36 cellular contexts compared by ENCODE assay signal in the genomic region with DNA sequence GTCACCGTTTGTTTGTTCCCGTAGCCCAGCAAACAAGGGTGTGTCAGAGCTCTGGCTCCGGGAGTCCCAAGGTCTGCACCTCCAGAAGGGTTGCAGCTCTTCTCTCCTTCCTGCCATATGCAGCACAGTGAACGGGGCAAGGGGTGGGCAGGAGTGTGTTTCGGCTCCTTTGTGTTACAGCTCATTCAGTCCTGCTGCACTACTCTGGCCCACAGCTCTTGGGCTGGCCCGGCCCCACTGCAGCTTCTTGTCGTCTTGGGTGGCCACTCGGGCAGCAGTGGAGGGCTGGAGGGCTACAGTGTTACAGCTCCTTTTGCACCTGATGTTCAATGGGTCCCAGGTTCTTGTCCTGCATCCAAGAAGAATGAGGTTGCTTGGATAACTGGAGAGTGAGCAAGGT.
DNase-seq lines count a peak whose midpoint lies in the region; ATAC-seq, FAIRE-seq and TF ChIP-seq lines count a peak whose summit lies in the region.
"Had no signal": no experiment of that assay in that cellular context is flagged by ENCODE, and none has a peak within 500 bp of the region (broad histone marks: within the 10 kb centered on the region; RNA-seq: fewer than 3 reads in every experiment).

No MANE protein-coding gene starts in this region.

- H4K5ac ChIP-seq in H1 (ENCODE audit: insufficient read length, low read depth, low read length) = no peak overlapping the region

- no peak overlapping the region for H3K56ac ChIP-seq in H1 (replicated peaks; ENCODE audit: insufficient read length, low read depth, low read length)

- no peak for TF ChIP-seq POLR2A in H1 (IDR thresholded peaks at IDR 0.05; ENCODE audit: control extremely low read depth in 1 of 2, low read depth in 2 of 2, low read length in 2 of 2)

- no peak overlapping the region for H2BK20ac ChIP-seq in H1 (ENCODE audit: low read length)

- CTCF ChIA-PET in H1 (lab: Charles Lee; ENCODE audit: partially characterized antibody) = no interaction called here
- CTCF ChIA-PET in Calu3 (lab: Charles Lee) = no interaction called here

- no peaks in the 10 kb centered on the region for H3K9me3 ChIP-seq in H1 (ENCODE audit: insufficient read depth in 2 of 2, low read depth in 1 of 2, low read length in 1 of 2)
- H3K9me3 ChIP-seq: A549, BE2C, BLaER1, Caco-2 had no signal

- H3K4ac ChIP-seq in H1 (replicated peaks; ENCODE audit: insufficient read length, low read depth, low read length) = no peak overlapping the region

- H3K4me1 ChIP-seq in H1 (replicated peaks in 1 of 4; ENCODE audit: control insufficient read depth in 3 of 4, insufficient read depth in 4 of 4, low read length in 3 of 4) = no peaks in the 10 kb centered on the region
- H3K4me1 ChIP-seq: A549, BE2C, BLaER1, Caco-2 had no signal

- POLR2A ChIA-PET in H1 (lab: Charles Lee; ENCODE audit: partially characterized antibody) = no interaction called here

- no peak for FAIRE-seq in H1 (lab: Jason Lieb, UNC)
- FAIRE-seq: A204.1, A549, D721Med had no signal

- TF ChIP-seq CTCF in chondrocyte (IDR thresholded peaks at IDR 0.05) = no peak
- TF ChIP-seq CTCF in H1 (IDR thresholded peaks at IDR 0.05; ENCODE audit: control extremely low read depth in 1 of 3, insufficient read depth in 1 of 3, low read depth in 1 of 3, low read length in 3 of 3) = no peak
- TF ChIP-seq CTCF in Calu3 (IDR thresholded peaks at IDR 0.05; ENCODE audit: unreplicated experiment) = no peak

- no peak overlapping the region for H3K18ac ChIP-seq in H1 (ENCODE audit: extremely low read depth, low read length)

- H3K36me3 ChIP-seq in H1 (ENCODE audit: control insufficient read depth in 2 of 4, insufficient read depth in 4 of 4, low read length in 3 of 4) = no peaks in the 10 kb centered on the region
- H3K36me3 ChIP-seq: BE2C; BLaER1; BLaER1 treated with 17β-estradiol and CSF1 and Interleukin-3, amounts not matched to agents 10 nM and 100 nM had no signal

- no peak overlapping the region for H3K14ac ChIP-seq in H1 (ENCODE audit: insufficient read length)

- no peak overlapping the region for H2BK12ac ChIP-seq in H1 (ENCODE audit: low read depth, low read length)

- H3K36me3 Mint-ChIP-seq in chondrocyte (ENCODE audit: low read depth) (no peaks in the 10 kb centered on the region), Calu3 (ENCODE audit: insufficient read depth, unreplicated experiment) (no peaks in the 10 kb centered on the region)
- no peaks in the 10 kb centered on the region for H3K36me3 Mint-ChIP-seq in stimulated activated naive B cell treated with anti-CD40 and anti-IgM and Interleukin-4, amounts not matched to agents 10 μg/mL and 1 μg/mL and 100 μg/mL, for 72 hours
- H3K36me3 Mint-ChIP-seq: CD14-positive monocyte; CD4-positive, alpha-beta memory T cell; CD4-positive, CD25-positive, alpha-beta regulatory T cell; CD8-positive, alpha-beta memory T cell; CD8-positive, alpha-beta T cell had no signal

- H3K4me2 ChIP-seq in H1 (ENCODE audit: insufficient read depth in 1 of 2, low read depth in 2 of 2, low read length in 2 of 2) = no peak overlapping the region
- H3K4me2 ChIP-seq: A549; BLaER1; BLaER1 treated with 17β-estradiol and CSF1 and Interleukin-3, amounts not matched to agents 10 nM and 100 nM had no signal

- H4K8ac ChIP-seq in H1 (ENCODE audit: extremely low read depth, insufficient read depth, low read length) = no peak overlapping the region

- intact Hi-C loops in Right ventricle myocardium inferior (cut with DNase I) (no loop called here), left cardiac atrium (cut with DNase I) (no loop called here), Calu3 (cut with micrococcal nuclease; ENCODE audit: unreplicated experiment) (no loop called here)

- BruUV-seq in Calu3 (replicated peaks; lab: Mats Ljungman, UMichigan) = no TSS peak

- no peaks in the 10 kb centered on the region for H3K79me2 ChIP-seq in H1 (ENCODE audit: control insufficient read depth in 1 of 2, insufficient read depth in 2 of 2, low read length in 2 of 2)

- no peak for TF ChIP-seq RAD21 in H1 (IDR thresholded peaks at IDR 0.05 in 1 of 2, conservative IDR thresholded peaks at IDR 0.05 in 1 of 2; ENCODE audit: low read depth in 2 of 2, low read length in 2 of 2)

- H3K23me2 ChIP-seq in H1 (ENCODE audit: low read depth, low read length) = no peaks in the 10 kb centered on the region

- no peak overlapping the region for H3K9ac ChIP-seq in H1 (replicated peaks in 1 of 4; ENCODE audit: extremely low read depth in 1 of 4, low read depth in 3 of 4, low read length in 3 of 4)
- H3K9ac ChIP-seq: BLaER1; BLaER1 treated with 17β-estradiol and CSF1 and Interleukin-3, amounts not matched to agents 10 nM and 100 nM had no signal

- H3K27ac ChIP-seq in H1 (ENCODE audit: low read depth, low read length) = no peak overlapping the region
- H3K27ac ChIP-seq: 22Rv1; A549; BLaER1; BLaER1 treated with 17β-estradiol and CSF1 and Interleukin-3, amounts not matched to agents 10 nM and 100 nM; C4-2B had no signal

- H3K9me3 Mint-ChIP-seq in chondrocyte (ENCODE audit: low read depth) = no peaks in the 10 kb centered on the region
- peaks cover 0 to 3% of the 10 kb centered on the region in 2 donors for H3K9me3 Mint-ChIP-seq in stimulated activated naive B cell treated with anti-CD40 and anti-IgM and Interleukin-4, amounts not matched to agents 10 μg/mL and 1 μg/mL and 100 μg/mL, for 72 hours
- peaks cover 2% of the 10 kb centered on the region for H3K9me3 Mint-ChIP-seq in Calu3 (ENCODE audit: low read depth, unreplicated experiment)
- H3K9me3 Mint-ChIP-seq: CD8-positive, alpha-beta T cell had no signal

- H3K27me3 ChIP-seq in H1 (replicated peaks in 1 of 4; ENCODE audit: control insufficient read depth in 3 of 4, extremely low read depth in 1 of 4, insufficient read depth in 3 of 4, low read length in 3 of 4) = no peaks in the 10 kb centered on the region
- H3K27me3 ChIP-seq: BE2C; BLaER1; BLaER1 treated with 17β-estradiol and CSF1 and Interleukin-3, amounts not matched to agents 10 nM and 100 nM had no signal

- H3K4me3 Mint-ChIP-seq in chondrocyte (ENCODE audit: unreplicated experiment) = no peak overlapping the region
- no peak overlapping the region for H3K4me3 Mint-ChIP-seq in stimulated activated naive B cell treated with anti-CD40 and anti-IgM and Interleukin-4, amounts not matched to agents 10 μg/mL and 1 μg/mL and 100 μg/mL, for 72 hours
- no peak overlapping the region for H3K4me3 Mint-ChIP-seq in Calu3 (ENCODE audit: low read depth, unreplicated experiment)
- H3K4me3 Mint-ChIP-seq: B cell; CD14-positive monocyte; CD4-positive, alpha-beta memory T cell; CD4-positive, alpha-beta T cell; CD4-positive, CD25-positive, alpha-beta regulatory T cell; CD8-positive, alpha-beta memory T cell; CD8-positive, alpha-beta T cell had no signal

- H3K23ac ChIP-seq in H1 (ENCODE audit: insufficient read length) = no peak overlapping the region

- H4K91ac ChIP-seq in H1 (replicated peaks; ENCODE audit: insufficient read length, low read length) = no peak overlapping the region

- no peaks in the 10 kb centered on the region for H4K20me1 ChIP-seq in H1 (replicated peaks in 1 of 2; ENCODE audit: control insufficient read depth in 1 of 2, insufficient read depth in 2 of 2, low read length in 2 of 2)
- H4K20me1 ChIP-seq: BLaER1; BLaER1 treated with 17β-estradiol and CSF1 and Interleukin-3, amounts not matched to agents 10 nM and 100 nM had no signal

- H2BK120ac ChIP-seq in H1 (replicated peaks; ENCODE audit: low read depth, low read length) = no peak overlapping the region

- DNase-seq in Right ventricle myocardium inferior (ENCODE audit: missing footprints) = peak; percentile 32
- no peak for DNase-seq in left cardiac atrium
- peak; percentile 73 for DNase-seq in chondrocyte (ENCODE audit: low spot score)
- no peak for DNase-seq in H1 (ENCODE audit: low read depth in 1 of 2, low spot score in 2 of 2)
- DNase-seq in islet precursor cell = peak; percentile 43
- no peak for DNase-seq in stimulated activated naive B cell treated with anti-CD40 and anti-IgM and Interleukin-4, amounts not matched to agents 10 μg/mL and 1 μg/mL and 100 μg/mL, for 72 hours
- no peak for DNase-seq in T-helper 1 cell
- DNase-seq in Calu3 = no peak
- DNase-seq: 8988T; ACHN; AML-193; BE2C; C1 segment of cervical spinal cord; Caco-2; CD4-positive, alpha-beta memory T cell; CD4-positive, alpha-beta T cell; CD4-positive, CD25-positive, alpha-beta regulatory T cell; CD8-positive, alpha-beta memory T cell; CD8-positive, alpha-beta T cell; COR-L47; DMS 273 treated with DMSO at 0.1 percent for 48 hours; DMS153; DMS53; DMS79; DMS79 treated with DMSO at 0.1 percent for 48 hours; DND-41; EL had no signal

- no peak overlapping the region for H2BK15ac ChIP-seq in H1 (ENCODE audit: low read length)

- H3K4me3 ChIP-seq in H1 (ENCODE audit: extremely low read depth in 1 of 4, insufficient read depth in 2 of 4, low read depth in 3 of 4, low read length in 4 of 4) = no peak overlapping the region
- H3K4me3 ChIP-seq: A549; BLaER1; BLaER1 treated with 17β-estradiol and CSF1 and Interleukin-3, amounts not matched to agents 10 nM and 100 nM had no signal

- TF ChIP-seq EP300 in H1 (IDR thresholded peaks at IDR 0.05; ENCODE audit: borderline replicate concordance in 1 of 2, low read depth in 2 of 2, low read length in 2 of 2) = no peak

- no peak overlapping the region for H2AK5ac ChIP-seq in H1 (ENCODE audit: low read depth, low read length)

- WGBS in H1 (ENCODE audit: extremely low coverage in 1 of 2, insufficient coverage in 1 of 2, insufficient read length in 1 of 2, insufficient replicate concordance in 2 of 2, low coverage in 1 of 2, low lambda C conversion rate in 2 of 2, missing lambda C conversion rate in 1 of 2), 2 experiments = 93% methylated on average over 5 of the region's 8 CpGs; no CpG with 5 or more reads in 1 of the 2 experiments

- no peak overlapping the region for H2BK5ac ChIP-seq in H1 (ENCODE audit: low read depth, low read length)

- no peaks in the 10 kb centered on the region for H3K79me1 ChIP-seq in H1 (ENCODE audit: low read depth, low read length)

- H2AFZ ChIP-seq in H1 (ENCODE audit: low read length) = 0 out of 2 replicates have a peak overlapping the region, but pooled peaks have one; percentile 4

- no peak for ATAC-seq in Right ventricle myocardium inferior
- no peak for ATAC-seq in left cardiac atrium
- ATAC-seq in stimulated activated naive B cell treated with anti-CD40 and anti-IgM and Interleukin-4, amounts not matched to agents 10 μg/mL and 1 μg/mL and 100 μg/mL, for 72 hours (replicated peaks) = no peak
- ATAC-seq: A549; CD8-positive, alpha-beta T cell had no signal

- H3K4me1 Mint-ChIP-seq in chondrocyte (ENCODE audit: low read depth) (no peaks in the 10 kb centered on the region), Calu3 (ENCODE audit: low read depth, unreplicated experiment) (no peaks in the 10 kb centered on the region)
- H3K4me1 Mint-ChIP-seq in stimulated activated naive B cell treated with anti-CD40 and anti-IgM and Interleukin-4, amounts not matched to agents 10 μg/mL and 1 μg/mL and 100 μg/mL, for 72 hours = no peaks in the 10 kb centered on the region
- H3K4me1 Mint-ChIP-seq: B cell; CD14-positive monocyte; CD4-positive, alpha-beta memory T cell; CD4-positive, CD25-positive, alpha-beta regulatory T cell; CD8-positive, alpha-beta memory T cell had no signal

- H3K27me3 Mint-ChIP-seq in chondrocyte (ENCODE audit: low read depth) (no peaks in the 10 kb centered on the region), Calu3 (ENCODE audit: unreplicated experiment) (no peaks in the 10 kb centered on the region)
- no peaks in the 10 kb centered on the region for H3K27me3 Mint-ChIP-seq in stimulated activated naive B cell treated with anti-CD40 and anti-IgM and Interleukin-4, amounts not matched to agents 10 μg/mL and 1 μg/mL and 100 μg/mL, for 72 hours
- H3K27me3 Mint-ChIP-seq: B cell; CD4-positive, alpha-beta memory T cell; CD4-positive, alpha-beta T cell; CD4-positive, CD25-positive, alpha-beta regulatory T cell; CD8-positive, alpha-beta memory T cell had no signal

- H3K27ac Mint-ChIP-seq in chondrocyte (ENCODE audit: unreplicated experiment) (no peak overlapping the region), Calu3 (ENCODE audit: unreplicated experiment) (no peak overlapping the region)
- no peak overlapping the region for H3K27ac Mint-ChIP-seq in stimulated activated naive B cell treated with anti-CD40 and anti-IgM and Interleukin-4, amounts not matched to agents 10 μg/mL and 1 μg/mL and 100 μg/mL, for 72 hours
- H3K27ac Mint-ChIP-seq: B cell; CD14-positive monocyte; CD4-positive, alpha-beta memory T cell; CD4-positive, alpha-beta T cell; CD4-positive, CD25-positive, alpha-beta regulatory T cell; CD8-positive, alpha-beta memory T cell; CD8-positive, alpha-beta T cell had no signal

Comparison
In these comparisons a context has a peak if more than half of its experiments do, and no peak if none do; other contexts are left out.
1. DNase-seq: peak in Right ventricle myocardium inferior (single experiment), chondrocyte (single experiment) and islet precursor cell (single experiment); none in left cardiac atrium (single experiment), H1 (0 of 2), stimulated activated naive B cell treated with anti-CD40 and anti-IgM and Interleukin-4, amounts not matched to agents 10 μg/mL and 1 μg/mL and 100 μg/mL, for 72 hours (single experiment), T-helper 1 cell (0 of 5) and Calu3 (single experiment).